In the genomic region with DNA sequence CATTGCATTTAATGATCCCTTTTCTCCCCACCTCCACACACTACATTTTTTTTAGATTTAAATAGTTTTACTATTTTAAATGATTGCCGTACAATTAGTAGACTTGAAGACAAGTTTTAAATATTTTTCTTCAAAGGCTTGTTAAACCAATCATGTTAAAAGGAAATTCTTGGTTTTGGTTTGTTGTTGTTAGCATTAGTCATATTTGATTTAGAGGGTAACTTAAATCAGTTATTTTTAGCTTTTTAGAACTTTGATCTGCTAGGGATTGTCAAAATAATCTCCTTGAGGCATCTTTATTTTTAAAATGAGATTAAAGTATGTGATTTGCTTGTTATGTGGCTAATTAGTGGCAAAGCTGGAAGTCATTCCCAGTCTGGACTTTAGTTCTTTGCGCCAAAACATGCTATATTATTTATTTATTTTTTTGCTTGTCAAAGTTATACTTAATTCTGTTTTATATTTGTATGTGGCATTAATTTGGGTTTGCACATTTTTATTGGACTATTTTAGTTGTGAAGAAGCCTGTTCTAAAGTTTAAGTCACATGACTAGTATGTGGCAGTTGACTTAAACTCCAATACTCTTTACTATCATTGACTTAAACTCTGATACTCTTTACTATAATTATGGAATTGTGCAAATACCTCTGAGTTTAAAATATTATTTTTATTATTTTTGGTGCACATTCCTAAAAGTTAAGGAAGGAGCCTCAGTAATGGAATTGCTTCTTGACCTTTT, we compare ENCODE assay signal across 10 cellular contexts. TPM values are rescaled to one million over a fixed set of nuclear protein-coding genes. Genes with fewer than 3 reads are reported as not detected.
DNase-seq lines count a peak whose midpoint lies in the region; ATAC-seq and TF ChIP-seq lines count a peak whose summit lies in the region.
"Had no signal": no experiment of that assay in that cellular context is flagged by ENCODE, and none has a peak within 500 bp of the region (broad histone marks: within the 10 kb centered on the region; RNA-seq: fewer than 3 reads in every experiment).

No MANE protein-coding gene starts in this region.

- H3K27me3 ChIP-seq in AG04450 (ENCODE audit: control insufficient read depth, insufficient read depth, low read length) = no peaks in the 10 kb centered on the region
- no peaks in the 10 kb centered on the region for H3K27me3 ChIP-seq in HUES6 (ENCODE audit: control insufficient read depth, insufficient read depth, low read length)
- no peaks in the 10 kb centered on the region for H3K27me3 ChIP-seq in brain microvascular endothelial cell (replicated peaks)
- H3K27me3 ChIP-seq in muscle layer of colon (ENCODE audit: control insufficient read depth in 1 of 2, insufficient read depth in 2 of 2, low read length in 2 of 2) = no peaks in the 10 kb centered on the region

- TF ChIP-seq CTCF in AG04450 (IDR thresholded peaks at IDR 0.05; ENCODE audit: low read depth, low read length) = no peak
- no peak for TF ChIP-seq CTCF in brain microvascular endothelial cell (IDR thresholded peaks at IDR 0.05; ENCODE audit: low read depth, low read length, missing control alignments)

- H3K36me3 ChIP-seq in HUES6 (ENCODE audit: control insufficient read depth, insufficient read depth, low read length) (peaks cover 11% of the 10 kb centered on the region), brain microvascular endothelial cell (replicated peaks) (peaks cover 15% of the 10 kb centered on the region), muscle layer of colon (ENCODE audit: insufficient read depth, low read length) (no peaks in the 10 kb centered on the region)

- H3K27ac ChIP-seq in AG04450 (ENCODE audit: low read depth, low read length) = no peak overlapping the region
- H3K27ac ChIP-seq in HUES6 (ENCODE audit: low read depth, low read length) = no peak overlapping the region
- peak overlapping the region; percentile 98 for H3K27ac ChIP-seq in brain microvascular endothelial cell
- peak overlapping the region; percentile 74 for H3K27ac ChIP-seq in muscle layer of colon (ENCODE audit: low read depth, low read length)

- H3K4me1 ChIP-seq in HUES6 (ENCODE audit: control insufficient read depth, insufficient read depth, low read length) (peaks cover 32% of the 10 kb centered on the region), muscle layer of colon (ENCODE audit: insufficient read depth, low read length) (peaks cover 47% of the 10 kb centered on the region)

- no peak overlapping the region for H3K9ac ChIP-seq in HUES6 (ENCODE audit: low read length)
- H3K9ac ChIP-seq in muscle layer of colon (ENCODE audit: low read length) = peak overlapping the region; percentile 22

- no peak for ATAC-seq in HG03025 (IDR thresholded peaks at IDR 0.05; ENCODE audit: low FRiP score, unreplicated experiment)
- no peak for ATAC-seq in HG03139 (IDR thresholded peaks at IDR 0.05; ENCODE audit: unreplicated experiment)
- ATAC-seq in GM18505 (IDR thresholded peaks at IDR 0.05; ENCODE audit: unreplicated experiment) = no peak

- H3K4me3 ChIP-seq in AG04450 (ENCODE audit: low read depth, low read length) (peak overlapping the region; percentile 82), HUES6 (ENCODE audit: low read depth, low read length) (peak overlapping the region; percentile 92), brain microvascular endothelial cell (ENCODE audit: low read depth, low read length) (peak overlapping the region; percentile 79), muscle layer of colon (ENCODE audit: low read depth in 1 of 2, low read length in 2 of 2) (peak overlapping the region in 1 of 2 donors; percentile 80)

- POLR2A ChIA-PET in AG04450 (lab: Yijun Ruan, JAX) = interaction anchor here (1.7 kb wide), 1 partner anchor 38 kb away, joined by 3 read pairs; no protein-coding TSS in a partner anchor

- H3K9me3 ChIP-seq in AG04450 (ENCODE audit: control insufficient read depth, insufficient read depth, low read length) (no peaks in the 10 kb centered on the region), HUES6 (ENCODE audit: control insufficient read depth, insufficient read depth, low read depth, low read length) (no peaks in the 10 kb centered on the region), muscle layer of colon (ENCODE audit: low read length) (no peaks in the 10 kb centered on the region)

- in situ Hi-C loops in brain microvascular endothelial cell (cut with HindIII; ENCODE audit: low pct_ligation_motif_present, low sequenced_read_pairs) = no loop called here

- DNase-seq in AG04450 (ENCODE audit: low read depth, low spot score) (no peak), brain microvascular endothelial cell (no peak), mesenteric fat pad (ENCODE audit: low spot score) (no peak)
- DNase-seq: GF-D8, NCI-H1694 had no signal

- TF ChIP-seq POLR2A in GM18505 (IDR thresholded peaks at IDR 0.05; ENCODE audit: borderline replicate concordance, extremely low read depth, insufficient read depth, insufficient read length) = no peak

- CTCF ChIA-PET in AG04450 (lab: Charles Lee) = interaction anchor here (0.9 to 2.6 kb wide), 3 partner anchors 13 to 114 kb away, joined by 3 to 8 read pairs (median 3); no protein-coding TSS in a partner anchor

RNA-seq across cellular contexts. Expression of a gene that starts 14.7 kb away (rescaled TPM):
- 136 and 148 TPM in 2 replicates for polyA plus RNA-seq in AG04450 (2011; rRNA removed)
- polyA minus RNA-seq in AG04450 (2011; rRNA and poly(A)+ RNA removed) = 179 and 290 TPM in 2 replicates
- 62.3 TPM for total RNA-seq in mesenteric fat pad

RNA-seq across cellular contexts. Expression of a gene that starts 14.7 kb away (rescaled TPM):
- polyA plus RNA-seq in AG04450 (2011; rRNA removed) = 49.4 TPM in 2 replicates
- 62.8 and 85.1 TPM in 2 replicates for polyA minus RNA-seq in AG04450 (2011; rRNA and poly(A)+ RNA removed)
- total RNA-seq in mesenteric fat pad = 36.7 TPM

Comparison
In these comparisons a context has a peak if more than half of its experiments do, and no peak if none do; other contexts are left out.
1. H3K27ac ChIP-seq: peak in brain microvascular endothelial cell (single experiment) and muscle layer of colon (single experiment); none in AG04450 (single experiment) and HUES6 (single experiment).